ENCODE assay signal across 8 cellular contexts in genomic region chr9:98129451-98129881, GRCh38. TPM values are rescaled to one million over a fixed set of nuclear protein-coding genes. Genes with fewer than 3 reads are reported as not detected.
DNase-seq lines count a peak whose midpoint lies in the region; ATAC-seq lines count a peak whose summit lies in the region.

No MANE protein-coding gene starts in this region.

- in situ Hi-C loops in G401 (cut with HindIII; ENCODE audit: low sequenced_read_pairs): no loop called here

- peak; percentile 67 for ATAC-seq in GM18502 (IDR thresholded peaks at IDR 0.05; ENCODE audit: poor library complexity, unreplicated experiment)
- ATAC-seq in HG02798 (IDR thresholded peaks at IDR 0.05; ENCODE audit: poor library complexity, unreplicated experiment): peak; percentile 52

- DNase-seq in RPMI8226 (peak; percentile 42), mesenteric fat pad (ENCODE audit: low spot score) (peak; percentile 65), NCI-H2171 (lab: John Stamatoyannopoulos, UW) (no peak), G401 (ENCODE audit: low spot score) (no peak), NCI-H2196 treated with DMSO at 0.1 percent for 48 hours (lab: John Stamatoyannopoulos, UW; ENCODE audit: unreplicated experiment) (no peak)
- no peak for DNase-seq in stimulated activated CD4-positive, alpha-beta T cell treated with anti-CD3 and anti-CD28 coated beads, Interleukin-4, amount 100 ng/mL, for 24 hours

RNA-seq across cellular contexts. Expression of gene TRIM14, which starts 10.4 kb away (rescaled TPM):
- 13.8 TPM for total RNA-seq in mesenteric fat pad
- 8.9 and 10.2 TPM in 2 replicates for total RNA-seq in G401 (2014; rRNA removed; shearing (Covaris generic))

Comparison
In these comparisons a context has a peak if more than half of its experiments do, and no peak if none do; other contexts are left out.
1. DNase-seq: peak in RPMI8226 (single experiment) and mesenteric fat pad (single experiment); none in NCI-H2171 (single experiment), stimulated activated CD4-positive, alpha-beta T cell treated with anti-CD3 and anti-CD28 coated beads, Interleukin-4, amount 100 ng/mL, for 24 hours (single experiment), G401 (single experiment) and NCI-H2196 treated with DMSO at 0.1 percent for 48 hours (single experiment).